27 cellular contexts compared by ENCODE assay signal in genomic region chr5:1400211-1400855, GRCh38. TPM values are rescaled to one million over a fixed set of nuclear protein-coding genes. Genes with fewer than 3 reads are reported as not detected.
"Had no signal": no experiment of that assay in that cellular context is flagged by ENCODE, and none has a peak within 500 bp of the region (broad histone marks: within the 10 kb centered on the region; RNA-seq: fewer than 3 reads in every experiment).

No MANE protein-coding gene starts in this region.

- ATAC-seq: activated CD4-positive, alpha-beta T cell treated with anti-CD3 and anti-CD28 coated beads for 36 hours; activated naive CD4-positive, alpha-beta T cell treated with anti-CD3 and anti-CD28 coated beads, Interleukin-2, amount 50 U/mL, for 72 hours; activated T-helper 17 cell treated with anti-CD3 and anti-CD28 coated beads, Interleukin-2, amount 50 U/mL, for 72 hours; left colon; naive thymus-derived CD4-positive, alpha-beta T cell had no signal

- H3K27me3 ChIP-seq: upper lobe of left lung had no signal

- H3K4me1 ChIP-seq: heart right ventricle, sigmoid colon, upper lobe of left lung had no signal

- H3K9me3 ChIP-seq: thoracic aorta had no signal

- H3K36me3 Mint-ChIP-seq: activated naive CD4-positive, alpha-beta T cell treated with anti-CD3 and anti-CD28 coated beads, Interleukin-2, amount 50 U/mL, for 72 hours; brain; naive thymus-derived CD4-positive, alpha-beta T cell; stimulated activated memory B cell treated with anti-CD40 and anti-IgM and Interleukin-4, amounts not matched to agents 10 μg/mL and 1 μg/mL and 100 μg/mL, for 72 hours had no signal

- H3K4me3 Mint-ChIP-seq: activated CD4-positive, alpha-beta T cell treated with anti-CD3 and anti-CD28 coated beads for 36 hours; activated T-cell treated with anti-CD3 and anti-CD28 coated beads, Interleukin-2, amount 50 U/mL, for 24 hours; activated T-helper 17 cell treated with anti-CD3 and anti-CD28 coated beads, Interleukin-2, amount 50 U/mL, for 72 hours; brain; dendritic cell treated with granulocyte-macrophage colony-stimulating factor and Interleukin-4, amounts not matched to agents 40 ng/mL and 50 ng/mL, for 4 days; naive thymus-derived CD4-positive, alpha-beta T cell; neural crest cell; stimulated activated memory B cell treated with anti-CD40 and anti-IgM and Interleukin-4, amounts not matched to agents 10 μg/mL and 1 μg/mL and 100 μg/mL, for 72 hours had no signal

- H3K4me1 Mint-ChIP-seq: activated CD4-positive, alpha-beta T cell treated with anti-CD3 and anti-CD28 coated beads for 36 hours; activated T-helper 17 cell treated with anti-CD3 and anti-CD28 coated beads, Interleukin-2, amount 50 U/mL, for 72 hours; naive thymus-derived CD4-positive, alpha-beta T cell; neural crest cell; stimulated activated memory B cell treated with anti-CD40 and anti-IgM and Interleukin-4, amounts not matched to agents 10 μg/mL and 1 μg/mL and 100 μg/mL, for 72 hours had no signal

- DNase-seq: activated CD4-positive, alpha-beta T cell treated with anti-CD3 and anti-CD28 coated beads for 36 hours; activated CD4-positive, alpha-beta T cell treated with anti-CD3 and anti-CD28 coated beads, Interleukin-2, amount 50 U/mL, for 4 hours; activated CD8-positive, alpha-beta memory T cell treated with anti-CD3 and anti-CD28 coated beads for 24 hours; activated CD8-positive, alpha-beta memory T cell treated with anti-CD3 and anti-CD28 coated beads, Interleukin-2, amount 50 U/mL, for 4 hours; activated T-cell treated with anti-CD3 and anti-CD28 coated beads, Interleukin-2, amount 50 U/mL, for 24 hours; aorta; caudate nucleus; effector CD8-positive, alpha-beta T cell; erythroblast; foreskin fibroblast; heart right ventricle; islet precursor cell; left colon; naive thymus-derived CD4-positive, alpha-beta T cell; sigmoid colon; stimulated activated CD4-positive, alpha-beta T cell treated with anti-CD3 and anti-CD28 coated beads, Interleukin-15, amount 100 ng/mL, for 24 hours; upper lobe of left lung had no signal

- H3K9me3 Mint-ChIP-seq: activated naive CD4-positive, alpha-beta T cell treated with anti-CD3 and anti-CD28 coated beads, Interleukin-2, amount 50 U/mL, for 72 hours; activated T-helper 17 cell treated with anti-CD3 and anti-CD28 coated beads, Interleukin-2, amount 50 U/mL, for 72 hours; dendritic cell treated with granulocyte-macrophage colony-stimulating factor and Interleukin-4, amounts not matched to agents 40 ng/mL and 50 ng/mL, for 4 days had no signal

- H3K27ac ChIP-seq: heart right ventricle, sigmoid colon, thoracic aorta, upper lobe of left lung had no signal

- H3K4me3 ChIP-seq: heart right ventricle, sigmoid colon, smooth muscle cell, thoracic aorta, upper lobe of left lung had no signal

- H3K27ac Mint-ChIP-seq: activated CD4-positive, alpha-beta T cell treated with anti-CD3 and anti-CD28 coated beads for 36 hours; activated T-cell treated with anti-CD3 and anti-CD28 coated beads, Interleukin-2, amount 50 U/mL, for 24 hours; activated T-helper 17 cell treated with anti-CD3 and anti-CD28 coated beads, Interleukin-2, amount 50 U/mL, for 72 hours; brain; dendritic cell treated with granulocyte-macrophage colony-stimulating factor and Interleukin-4, amounts not matched to agents 40 ng/mL and 50 ng/mL, for 4 days; naive thymus-derived CD4-positive, alpha-beta T cell; stimulated activated memory B cell treated with anti-CD40 and anti-IgM and Interleukin-4, amounts not matched to agents 10 μg/mL and 1 μg/mL and 100 μg/mL, for 72 hours had no signal

RNA-seq across cellular contexts. Expression of gene SLC6A3, which starts 44.9 kb away (rescaled TPM):
- total RNA-seq: activated CD4-positive, alpha-beta T cell treated with anti-CD3 and anti-CD28 coated beads for 36 hours; activated naive CD4-positive, alpha-beta T cell treated with anti-CD3 and anti-CD28 coated beads, Interleukin-2, amount 50 U/mL, for 72 hours; activated T-helper 17 cell treated with anti-CD3 and anti-CD28 coated beads, Interleukin-2, amount 50 U/mL, for 72 hours; fibroblast of lung; left colon; lung microvascular endothelial cell; sigmoid colon; smooth muscle cell had no signal
- polyA plus RNA-seq: fibroblast of lung; naive thymus-derived CD4-positive, alpha-beta T cell; smooth muscle cell had no signal
